Comparison of ENCODE assay signal across 1 cellular context in the genomic region with DNA sequence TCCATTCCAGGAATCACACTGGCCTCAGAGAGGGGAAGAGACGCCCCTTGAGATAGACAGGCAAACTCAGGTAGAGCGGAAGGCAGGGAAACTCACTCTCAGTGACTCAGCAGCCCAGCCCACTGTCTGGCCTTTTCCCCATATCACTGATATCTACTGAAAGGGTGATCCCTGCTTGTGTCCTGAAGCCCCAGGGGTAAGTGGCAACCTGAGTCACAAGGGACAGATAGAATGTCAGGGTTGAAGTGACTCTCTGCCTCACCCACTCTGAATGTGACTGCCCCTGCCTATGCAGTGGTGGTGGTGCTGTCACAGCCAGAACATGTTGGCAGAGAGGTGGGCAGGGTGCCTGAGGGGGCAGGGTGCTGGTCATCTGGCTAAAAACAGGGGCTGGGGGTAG.
A peak's percentile ranks its signal among the peaks of the same experiment; 100 is the strongest.
TF ChIP-seq lines count a peak whose summit lies in the region.

No MANE protein-coding gene starts in this region.

TF ChIP-seq in K562, 482 proteins besides CTCF, POLR2A, EP300 and RAD21 (continued from another document):
- TF ChIP-seq ZFP91 (CRISPR knock-in tag; IDR thresholded peaks at IDR 0.05): no peak
- TF ChIP-seq JUND (IDR thresholded peaks at IDR 0.05; ENCODE audit: borderline replicate concordance, low read depth, low read length): peak; percentile 63; the same call in 1 of the 2 replicates
- peak; percentile 45; the same call in 1 of the 3 replicates for TF ChIP-seq JUND (tag; IDR thresholded peaks at IDR 0.05; ENCODE audit: borderline replicate concordance, low read depth, low read length)
- no peak for TF ChIP-seq SMARCB1 (IDR thresholded peaks at IDR 0.05; ENCODE audit: insufficient read length, low read depth)
- TF ChIP-seq BRD9 (IDR thresholded peaks at IDR 0.05; ENCODE audit: low read depth, partially characterized antibody): no peak
- TF ChIP-seq RBFOX2 (IDR thresholded peaks at IDR 0.05; ENCODE audit: low read depth, low read length): no peak
- no peak for TF ChIP-seq ESRRA (IDR thresholded peaks at IDR 0.05; ENCODE audit: borderline replicate concordance, low read depth)
- peak; percentile 58; the same call in 1 of the 2 replicates for TF ChIP-seq ZEB2 (IDR thresholded peaks at IDR 0.05)
- TF ChIP-seq BCL6 (CRISPR knock-in tag; IDR thresholded peaks at IDR 0.05): no peak
- TF ChIP-seq NCOA2 (IDR thresholded peaks at IDR 0.05; ENCODE audit: partially characterized antibody in 2 of 2): no peak
- no peak for TF ChIP-seq STAT5A (IDR thresholded peaks at IDR 0.05; ENCODE audit: borderline replicate concordance, low read length)
- no peak for TF ChIP-seq NUFIP1 (IDR thresholded peaks at IDR 0.05; ENCODE audit: partially characterized antibody)
- TF ChIP-seq ZNF316 (IDR thresholded peaks at IDR 0.05): peak; percentile 59
- TF ChIP-seq, protein P1, sequence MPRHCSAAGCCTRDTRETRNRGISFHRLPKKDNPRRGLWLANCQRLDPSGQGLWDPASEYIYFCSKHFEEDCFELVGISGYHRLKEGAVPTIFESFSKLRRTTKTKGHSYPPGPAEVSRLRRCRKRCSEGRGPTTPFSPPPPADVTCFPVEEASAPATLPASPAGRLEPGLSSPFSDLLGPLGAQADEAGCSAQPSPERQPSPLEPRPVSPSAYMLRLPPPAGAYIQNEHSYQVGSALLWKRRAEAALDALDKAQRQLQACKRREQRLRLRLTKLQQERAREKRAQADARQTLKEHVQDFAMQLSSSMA (CRISPR knock-in tag; IDR thresholded peaks at IDR 0.05): no peak
- TF ChIP-seq ZNF165 (CRISPR knock-in tag; IDR thresholded peaks at IDR 0.05; ENCODE audit: borderline replicate concordance): no peak
- peak; percentile 35; the same call in 1 of the 2 replicates for TF ChIP-seq CTBP1 (IDR thresholded peaks at IDR 0.05; ENCODE audit: borderline replicate concordance)
- peak; percentile 89 for TF ChIP-seq NFE2 (IDR thresholded peaks at IDR 0.05; ENCODE audit: low read depth)
- peak; percentile 58; the same call in 1 of the 2 replicates for TF ChIP-seq FOSL1 (tag; conservative IDR thresholded peaks at IDR 0.05)
- peak; percentile 78; the same call in 1 of the 2 replicates for TF ChIP-seq C11orf30 (IDR thresholded peaks at IDR 0.05; ENCODE audit: low read depth)
- TF ChIP-seq KLF6 (CRISPR knock-in tag; IDR thresholded peaks at IDR 0.05; ENCODE audit: borderline replicate concordance): no peak
- no peak for TF ChIP-seq ZBTB2 (IDR thresholded peaks at IDR 0.05)
